25 cellular contexts compared by ENCODE assay signal in the genomic region with DNA sequence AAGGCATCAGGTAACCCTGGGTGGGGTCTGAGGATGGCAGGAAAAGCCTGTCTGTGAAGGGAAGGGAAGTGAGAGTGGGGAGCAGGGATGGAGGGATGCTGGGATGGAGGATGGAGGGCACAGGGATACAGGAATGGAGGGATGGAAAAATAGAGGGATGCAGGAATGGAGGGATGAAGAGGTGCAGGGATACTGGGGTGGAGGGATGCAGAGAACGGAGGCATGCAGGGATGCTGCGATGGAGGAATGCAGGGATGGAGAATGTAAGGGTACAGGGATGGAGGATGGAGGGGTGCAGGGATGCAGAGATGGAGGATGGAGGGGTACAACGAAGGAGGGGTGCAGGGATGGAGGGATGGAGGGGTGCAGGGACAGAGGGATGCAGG. TPM values are rescaled to one million over a fixed set of nuclear protein-coding genes. Genes with fewer than 3 reads are reported as not detected.
DNase-seq lines count a peak whose midpoint lies in the region; ATAC-seq and TF ChIP-seq lines count a peak whose summit lies in the region.
"Had no signal": no experiment of that assay in that cellular context is flagged by ENCODE, and none has a peak within 500 bp of the region (broad histone marks: within the 10 kb centered on the region; RNA-seq: fewer than 3 reads in every experiment).

No MANE protein-coding gene starts in this region.

- intact Hi-C loops in Calu3 (cut with micrococcal nuclease; ENCODE audit: unreplicated experiment), result no loop called here

- no peaks in the 10 kb centered on the region for H3K9me3 Mint-ChIP-seq in Calu3 (ENCODE audit: low read depth, unreplicated experiment)
- H3K9me3 Mint-ChIP-seq in chondrocyte (ENCODE audit: low read depth), result no peaks in the 10 kb centered on the region
- H3K9me3 Mint-ChIP-seq in neural progenitor cell, result no peaks in the 10 kb centered on the region
- H3K9me3 Mint-ChIP-seq: CD4-positive, alpha-beta memory T cell; immature natural killer cell; nephron; stimulated activated naive B cell treated with anti-CD40 and anti-IgM and Interleukin-4, amounts not matched to agents 10 μg/mL and 1 μg/mL and 100 μg/mL, for 72 hours had no signal

- H3K36me3 ChIP-seq in HUES6 (ENCODE audit: control insufficient read depth, insufficient read depth, low read length) (peaks cover 55% of the 10 kb centered on the region), neural progenitor cell (no peaks in the 10 kb centered on the region)

- ATAC-seq in HG03139 (IDR thresholded peaks at IDR 0.05; ENCODE audit: unreplicated experiment), result no peak

- H3K9ac ChIP-seq in HUES6 (ENCODE audit: low read length) (peak overlapping the region; percentile 46), neural progenitor cell (no peak overlapping the region)

- no peaks in the 10 kb centered on the region for H3K27me3 ChIP-seq in HUES6 (ENCODE audit: control insufficient read depth, insufficient read depth, low read length)
- no peaks in the 10 kb centered on the region for H3K27me3 ChIP-seq in neural progenitor cell
- H3K27me3 ChIP-seq: heart left ventricle, left lung, testis had no signal

- H3K4me1 Mint-ChIP-seq in Calu3 (ENCODE audit: low read depth, unreplicated experiment) (peaks cover 16% of the 10 kb centered on the region), chondrocyte (ENCODE audit: low read depth) (peaks cover 11% of the 10 kb centered on the region), neural progenitor cell (peaks cover 11% of the 10 kb centered on the region)

- no peaks in the 10 kb centered on the region for H4K20me1 ChIP-seq in neural progenitor cell (ENCODE audit: low read depth)

- peak overlapping the region; percentile 63 for H3K4me2 ChIP-seq in neural progenitor cell

- H3K4me1 ChIP-seq in HUES6 (ENCODE audit: control insufficient read depth, insufficient read depth, low read length) (peaks cover 8% of the 10 kb centered on the region; the same call in 1 of the 2 replicates), neural progenitor cell (peaks cover 4% of the 10 kb centered on the region)

- H3K79me2 ChIP-seq in neural progenitor cell (ENCODE audit: low read depth), result no peaks in the 10 kb centered on the region

- no peak overlapping the region for H3K27ac ChIP-seq in HUES6 (ENCODE audit: low read depth, low read length)
- no peak overlapping the region for H3K27ac ChIP-seq in neural progenitor cell
- H3K27ac ChIP-seq: left lung, testis had no signal

- no TSS peak for BruUV-seq in Calu3 (replicated peaks; lab: Mats Ljungman, UMichigan)

- H3K36me3 Mint-ChIP-seq in Calu3 (ENCODE audit: insufficient read depth, unreplicated experiment) (peaks cover 65% of the 10 kb centered on the region), chondrocyte (ENCODE audit: low read depth) (peaks cover 3% of the 10 kb centered on the region), neural progenitor cell (peaks cover 7% of the 10 kb centered on the region)

- H3F3A ChIP-seq in neural progenitor cell (ENCODE audit: low read depth), result peaks cover 7% of the 10 kb centered on the region

- no peak for TF ChIP-seq POLR2A in erythroblast (IDR thresholded peaks at IDR 0.05; ENCODE audit: low read length)

- TF ChIP-seq CTCF in Calu3 (IDR thresholded peaks at IDR 0.05; ENCODE audit: unreplicated experiment) (no peak), chondrocyte (IDR thresholded peaks at IDR 0.05) (no peak), neural progenitor cell (IDR thresholded peaks at IDR 0.05) (no peak)

- H3K4me3 Mint-ChIP-seq in Calu3 (ENCODE audit: low read depth, unreplicated experiment) (no peak overlapping the region), chondrocyte (ENCODE audit: unreplicated experiment) (no peak overlapping the region), neural progenitor cell (no peak overlapping the region)
- H3K4me3 Mint-ChIP-seq: immature natural killer cell had no signal

- no peak for DNase-seq in Calu3
- peak; percentile 6 for DNase-seq in chondrocyte (ENCODE audit: low spot score)
- no peak for DNase-seq in neural progenitor cell (ENCODE audit: low spot score)
- DNase-seq in NCI-H2227 (lab: John Stamatoyannopoulos, UW; ENCODE audit: unreplicated experiment), result no peak
- no peak for DNase-seq in erythroblast (lab: John Stamatoyannopoulos, UW)
- DNase-seq: activated CD4-positive, alpha-beta T cell treated with anti-CD3 and anti-CD28 coated beads, Interleukin-2, amount 50 U/mL, for 4 hours; CD4-positive, alpha-beta memory T cell; immature natural killer cell; Kasumi-1; midbrain; NCI-H774; stimulated activated CD4-positive, alpha-beta T cell treated with anti-CD3 and anti-CD28 coated beads, Interleukin-1b, Interleukin-23, amount 100 ng/mL, for 48 hours; stimulated activated naive B cell treated with anti-CD40 and anti-IgM and Interleukin-4, amounts not matched to agents 10 μg/mL and 1 μg/mL and 100 μg/mL, for 72 hours; SW 1271 had no signal

- no peaks in the 10 kb centered on the region for H3K27me3 Mint-ChIP-seq in Calu3 (ENCODE audit: unreplicated experiment)
- H3K27me3 Mint-ChIP-seq in chondrocyte (ENCODE audit: low read depth), result no peaks in the 10 kb centered on the region
- peaks cover 3% of the 10 kb centered on the region for H3K27me3 Mint-ChIP-seq in neural progenitor cell (ENCODE audit: insufficient read depth, low read depth)
- H3K27me3 Mint-ChIP-seq: CD4-positive, alpha-beta memory T cell; stimulated activated naive B cell treated with anti-CD40 and anti-IgM and Interleukin-4, amounts not matched to agents 10 μg/mL and 1 μg/mL and 100 μg/mL, for 72 hours had no signal

- H3K27ac Mint-ChIP-seq in Calu3 (ENCODE audit: unreplicated experiment), result peak overlapping the region; percentile 74
- H3K27ac Mint-ChIP-seq in chondrocyte (ENCODE audit: unreplicated experiment), result no peak overlapping the region
- H3K27ac Mint-ChIP-seq in neural progenitor cell, result no peak overlapping the region
- H3K27ac Mint-ChIP-seq: immature natural killer cell had no signal

- CTCF ChIA-PET in Calu3 (lab: Charles Lee), result interaction anchor here (0.9 kb wide), 1 partner anchor 163 kb away, joined by 3 read pairs; no protein-coding TSS in a partner anchor

- H2AFZ ChIP-seq in neural progenitor cell (replicated peaks), result no peak overlapping the region

- H3K4me3 ChIP-seq in HUES6 (ENCODE audit: low read depth, low read length) (peak overlapping the region; percentile 20; the same call in 1 of the 2 replicates), neural progenitor cell (no peak overlapping the region)
- H3K4me3 ChIP-seq: left lung had no signal

- no peaks in the 10 kb centered on the region for H3K9me3 ChIP-seq in HUES6 (ENCODE audit: control insufficient read depth, insufficient read depth, low read depth, low read length)
- no peaks in the 10 kb centered on the region for H3K9me3 ChIP-seq in neural progenitor cell (ENCODE audit: low read depth)
- H3K9me3 ChIP-seq: heart left ventricle, left lung, testis had no signal

RNA-seq across cellular contexts. Expression of a gene that starts 9.1 kb away (rescaled TPM):
- 121 and 137 TPM in 2 replicates for total RNA-seq in Calu3 (2022)
- 43.5 to 53.6 TPM (median 49.3 TPM) in 3 replicates for total RNA-seq in chondrocyte
- total RNA-seq in neural progenitor cell (ENCODE audit: low replicate concordance), result 25.7 and 61.2 TPM in 2 replicates

RNA-seq across cellular contexts. Expression of a gene that starts 30.8 kb away (rescaled TPM):
- 2,733 and 4,208 TPM in 2 replicates for total RNA-seq in Calu3 (2022)
- total RNA-seq in chondrocyte, result not detected in 3 replicates
- total RNA-seq in neural progenitor cell (ENCODE audit: low replicate concordance), result not detected in 2 replicates
- total RNA-seq: CD4-positive, alpha-beta memory T cell; dermis microvascular lymphatic vessel endothelial cell; endothelial cell of umbilical vein; HT1080; OCI-LY7; progenitor cell of endocrine pancreas; testis had no signal

RNA-seq across cellular contexts. Expression of a gene that starts 41.6 kb away (rescaled TPM):
- total RNA-seq in Calu3 (2022) (77.6 and 82.3 TPM in 2 replicates), chondrocyte (78.8 to 85.3 TPM (median 80.2 TPM) in 3 replicates), neural progenitor cell (ENCODE audit: low replicate concordance) (69.4 and 228 TPM in 2 replicates)

RNA-seq across cellular contexts. Expression of a gene that starts 50.4 kb away (rescaled TPM):
- total RNA-seq in Calu3 (2022) (19.5 and 22.1 TPM in 2 replicates), chondrocyte (10.6 to 17.6 TPM (median 15.8 TPM) in 3 replicates), neural progenitor cell (ENCODE audit: low replicate concordance) (8.5 and 15.7 TPM in 2 replicates)

RNA-seq across cellular contexts. Expression of a gene that starts 51.3 kb away (rescaled TPM):
- total RNA-seq in Calu3 (2022), result 6.7 and 9.0 TPM in 2 replicates
- 6.8 to 8.8 TPM (median 7.8 TPM) in 3 replicates for total RNA-seq in chondrocyte
- 8.4 and 9.5 TPM in 2 replicates for total RNA-seq in neural progenitor cell (ENCODE audit: low replicate concordance)

Comparison
In these comparisons a context has a peak if more than half of its experiments do, and no peak if none do; other contexts are left out.
1. RNA of a gene that starts 30.8 kb away (total RNA-seq): 2,733 to 4,208 TPM in Calu3; not detected in chondrocyte and not detected in neural progenitor cell; every median in the first group is over 1,000 times any median in the second.